In genomic region chr12:69274861-69275260, GRCh38 we compare ENCODE assay signal across 20 cellular contexts. TPM values are rescaled to one million over a fixed set of nuclear protein-coding genes. Genes with fewer than 3 reads are reported as not detected.
A peak's percentile ranks its signal among the peaks of the same experiment; 100 is the strongest.
DNase-seq lines count a peak whose midpoint lies in the region; ATAC-seq and TF ChIP-seq lines count a peak whose summit lies in the region.
"Had no signal": no experiment of that assay in that cellular context is flagged by ENCODE, and none has a peak within 500 bp of the region (broad histone marks: within the 10 kb centered on the region; RNA-seq: fewer than 3 reads in every experiment).

No MANE protein-coding gene starts in this region.

- H3K4me3 ChIP-seq in astrocyte of the spinal cord (ENCODE audit: low read depth, low read length) = no peak overlapping the region
- H3K4me3 ChIP-seq: ascending aorta, left lung, pancreas, transverse colon had no signal

- ATAC-seq in GM21619 (IDR thresholded peaks at IDR 0.05; ENCODE audit: unreplicated experiment) (no peak), GM19455 (IDR thresholded peaks at IDR 0.05; ENCODE audit: unreplicated experiment) (no peak)
- ATAC-seq: stimulated activated memory B cell treated with anti-CD40 and anti-IgM and Interleukin-4, amounts not matched to agents 10 μg/mL and 1 μg/mL and 100 μg/mL, for 72 hours had no signal

- H3K4me3 Mint-ChIP-seq in immature natural killer cell = no peak overlapping the region
- H3K4me3 Mint-ChIP-seq: activated CD8-positive, alpha-beta memory T cell treated with anti-CD3 and anti-CD28 coated beads, Interleukin-2, amount 10 ng/mL, durations not matched to agents 7 days and 5 days; B cell; stimulated activated memory B cell treated with anti-CD40 and anti-IgM and Interleukin-4, amounts not matched to agents 10 μg/mL and 1 μg/mL and 100 μg/mL, for 72 hours had no signal

- POLR2A ChIA-PET in HEK293T (lab: Yijun Ruan, JAX) = no interaction called here

- in situ Hi-C loops in astrocyte of the spinal cord (cut with HindIII; ENCODE audit: low sequenced_read_pairs) = no loop called here

- peak; percentile 43 for DNase-seq in EH (ENCODE audit: low read depth)
- DNase-seq in HS-5 (ENCODE audit: low read depth) = peak; percentile 22
- peak; percentile 38 for DNase-seq in astrocyte of the spinal cord (ENCODE audit: low read depth, low spot score)
- no peak for DNase-seq in immature natural killer cell
- DNase-seq in HEK293T (ENCODE audit: extremely low spot score) = no peak
- DNase-seq in foreskin melanocyte = no peak
- DNase-seq: activated CD8-positive, alpha-beta memory T cell treated with anti-CD3 and anti-CD28 coated beads, Interleukin-2, amount 10 ng/mL, durations not matched to agents 7 days and 5 days; activated gamma-delta T cell; left lung; NCI-H1092; NCI-H2107; pancreas; SW 1271; transverse colon; WERI-Rb-1 had no signal

- H3K27me3 Mint-ChIP-seq in immature natural killer cell (ENCODE audit: low read depth in 3 of 3) = peaks cover 0 to 4% (median 1%) of the 10 kb centered on the region in 3 donors
- H3K27me3 Mint-ChIP-seq: activated CD8-positive, alpha-beta memory T cell treated with anti-CD3 and anti-CD28 coated beads, Interleukin-2, amount 10 ng/mL, durations not matched to agents 7 days and 5 days; B cell; stimulated activated memory B cell treated with anti-CD40 and anti-IgM and Interleukin-4, amounts not matched to agents 10 μg/mL and 1 μg/mL and 100 μg/mL, for 72 hours had no signal

- peaks cover 6 to 8% of the 10 kb centered on the region in 2 donors for H3K4me1 Mint-ChIP-seq in immature natural killer cell

- peak overlapping the region in 4 of 6 donors; percentile 6 to 57 (median 43) for H3K27ac Mint-ChIP-seq in immature natural killer cell
- H3K27ac Mint-ChIP-seq: B cell; stimulated activated memory B cell treated with anti-CD40 and anti-IgM and Interleukin-4, amounts not matched to agents 10 μg/mL and 1 μg/mL and 100 μg/mL, for 72 hours had no signal

- H3K9me3 Mint-ChIP-seq in immature natural killer cell = no peaks in the 10 kb centered on the region
- H3K9me3 Mint-ChIP-seq: stimulated activated memory B cell treated with anti-CD40 and anti-IgM and Interleukin-4, amounts not matched to agents 10 μg/mL and 1 μg/mL and 100 μg/mL, for 72 hours had no signal

- CTCF ChIA-PET in HEK293T (lab: Yijun Ruan, JAX) = no interaction called here

- TF ChIP-seq CTCF in astrocyte of the spinal cord (IDR thresholded peaks at IDR 0.05; ENCODE audit: low read depth, low read length) = no peak

- H3K36me3 Mint-ChIP-seq in immature natural killer cell = peaks cover 0 to 3% (median 0%) of the 10 kb centered on the region in 3 donors

TF ChIP-seq in HEK293T, 16 proteins besides CTCF, POLR2A, EP300 and RAD21:
- no peak for TF ChIP-seq PKNOX1 (IDR thresholded peaks at IDR 0.05)
- TF ChIP-seq SP1 (IDR thresholded peaks at IDR 0.05) = no peak
- TF ChIP-seq FOXA1 (IDR thresholded peaks at IDR 0.05) = no peak
- no peak for TF ChIP-seq SUZ12 (IDR thresholded peaks at IDR 0.05)
- no peak for TF ChIP-seq ZNF384 (IDR thresholded peaks at IDR 0.05)
- no peak for TF ChIP-seq ELF4 (IDR thresholded peaks at IDR 0.05)
- TF ChIP-seq FOXK2 (IDR thresholded peaks at IDR 0.05) = no peak
- no peak for TF ChIP-seq LEF1 (IDR thresholded peaks at IDR 0.05; ENCODE audit: borderline replicate concordance)
- TF ChIP-seq NFRKB (IDR thresholded peaks at IDR 0.05) = no peak
- no peak for TF ChIP-seq ARNT (IDR thresholded peaks at IDR 0.05)
- no peak for TF ChIP-seq CTBP1 (IDR thresholded peaks at IDR 0.05; ENCODE audit: borderline replicate concordance)
- no peak for TF ChIP-seq FOXM1 (IDR thresholded peaks at IDR 0.05; ENCODE audit: borderline replicate concordance)
- no peak for TF ChIP-seq BHLHE40 (IDR thresholded peaks at IDR 0.05; ENCODE audit: borderline replicate concordance)

RNA-seq across cellular contexts. Expression of gene CPSF6, which starts 35.5 kb away (rescaled TPM):
- polyA plus RNA-seq in immature natural killer cell = 10 to 100 TPM; 35.3 to 69.6 (median 49.8) TPM

Comparison
In these comparisons a context has a peak if more than half of its experiments do, and no peak if none do; other contexts are left out.
1. DNase-seq: peak in EH (single experiment), HS-5 (single experiment) and astrocyte of the spinal cord (single experiment); none in immature natural killer cell (0 of 3), HEK293T (single experiment) and foreskin melanocyte (single experiment).